ENCODE assay signal across 8 cellular contexts in genomic region chr13:50080856-50081105, GRCh38.
DNase-seq lines count a peak whose midpoint lies in the region; ATAC-seq, FAIRE-seq and TF ChIP-seq lines count a peak whose summit lies in the region.

No MANE protein-coding gene starts in this region.

- peak overlapping the region; percentile 85 for H3K27ac ChIP-seq in mesodermal cell (ENCODE audit: low read depth, low read length, severe bottlenecking)

- H3K27me3 ChIP-seq in bronchial epithelial cell (ENCODE audit: control insufficient read depth, insufficient read depth, low read length), result no peaks in the 10 kb centered on the region

- 0% methylated on average over 6 to 10 of the region's 10 CpGs for WGBS in mesodermal cell (ENCODE audit: insufficient coverage in 2 of 2), 2 experiments

- peak overlapping the region; percentile 89 for H3K4me3 ChIP-seq in Jurkat, Clone E6-1 (ENCODE audit: low read length)
- peak overlapping the region; percentile 92 for H3K4me3 ChIP-seq in bronchial epithelial cell (ENCODE audit: low read depth, low read length)
- H3K4me3 ChIP-seq in mesodermal cell (ENCODE audit: extremely low read depth, insufficient read depth, low read length, poor library complexity, severe bottlenecking), result peak overlapping the region; percentile 87

- FAIRE-seq in bronchial epithelial cell (lab: Jason Lieb, UNC), result no peak

- in situ Hi-C loops in Caki2 (cut with HindIII; ENCODE audit: low pct_unique_long_range_greater_than_20kb, low sequenced_read_pairs), result no loop called here

- DNase-seq in Caki2 (ENCODE audit: low read depth), result peak; percentile 62
- DNase-seq in Jurkat, Clone E6-1 (ENCODE audit: low read depth, low spot score), result peak; percentile 45
- peak; percentile 21 for DNase-seq in bronchial epithelial cell (ENCODE audit: low read depth)
- no peak for DNase-seq in NCI-H526 treated with DMSO at 0.1 percent for 48 hours (lab: John Stamatoyannopoulos, UW)
- no peak for DNase-seq in NCI-H345 treated with DMSO at 0.1 percent for 48 hours (lab: John Stamatoyannopoulos, UW; ENCODE audit: unreplicated experiment)

- H3K36me3 ChIP-seq in bronchial epithelial cell (ENCODE audit: control insufficient read depth, insufficient read depth, low read length) (no peaks in the 10 kb centered on the region), mesodermal cell (ENCODE audit: control insufficient read depth, insufficient read depth, low read length) (no peaks in the 10 kb centered on the region)

- TF ChIP-seq CTCF in bronchial epithelial cell (IDR thresholded peaks at IDR 0.05; ENCODE audit: insufficient read depth, low read length, severe bottlenecking), result no peak

- no peak for ATAC-seq in HG02588 (IDR thresholded peaks at IDR 0.05; ENCODE audit: unreplicated experiment)
- no peak for ATAC-seq in HG03095 (IDR thresholded peaks at IDR 0.05; ENCODE audit: unreplicated experiment)

- H3K4me1 ChIP-seq in mesodermal cell (ENCODE audit: control insufficient read depth, insufficient read depth, low read length, poor library complexity, severe bottlenecking), result no peaks in the 10 kb centered on the region

- H3K9me3 ChIP-seq in mesodermal cell (ENCODE audit: control insufficient read depth, low read length), result no peaks in the 10 kb centered on the region

Comparison
In these comparisons a context has a peak if more than half of its experiments do, and no peak if none do; other contexts are left out.
1. DNase-seq: peak in Caki2 (single experiment), Jurkat, Clone E6-1 (single experiment) and bronchial epithelial cell (single experiment); none in NCI-H526 treated with DMSO at 0.1 percent for 48 hours (single experiment) and NCI-H345 treated with DMSO at 0.1 percent for 48 hours (single experiment).
2. Peak in every context shown above with its lines, with median percentiles within 50 percentile points of each other: H3K4me3 ChIP-seq.